In the genomic region with DNA sequence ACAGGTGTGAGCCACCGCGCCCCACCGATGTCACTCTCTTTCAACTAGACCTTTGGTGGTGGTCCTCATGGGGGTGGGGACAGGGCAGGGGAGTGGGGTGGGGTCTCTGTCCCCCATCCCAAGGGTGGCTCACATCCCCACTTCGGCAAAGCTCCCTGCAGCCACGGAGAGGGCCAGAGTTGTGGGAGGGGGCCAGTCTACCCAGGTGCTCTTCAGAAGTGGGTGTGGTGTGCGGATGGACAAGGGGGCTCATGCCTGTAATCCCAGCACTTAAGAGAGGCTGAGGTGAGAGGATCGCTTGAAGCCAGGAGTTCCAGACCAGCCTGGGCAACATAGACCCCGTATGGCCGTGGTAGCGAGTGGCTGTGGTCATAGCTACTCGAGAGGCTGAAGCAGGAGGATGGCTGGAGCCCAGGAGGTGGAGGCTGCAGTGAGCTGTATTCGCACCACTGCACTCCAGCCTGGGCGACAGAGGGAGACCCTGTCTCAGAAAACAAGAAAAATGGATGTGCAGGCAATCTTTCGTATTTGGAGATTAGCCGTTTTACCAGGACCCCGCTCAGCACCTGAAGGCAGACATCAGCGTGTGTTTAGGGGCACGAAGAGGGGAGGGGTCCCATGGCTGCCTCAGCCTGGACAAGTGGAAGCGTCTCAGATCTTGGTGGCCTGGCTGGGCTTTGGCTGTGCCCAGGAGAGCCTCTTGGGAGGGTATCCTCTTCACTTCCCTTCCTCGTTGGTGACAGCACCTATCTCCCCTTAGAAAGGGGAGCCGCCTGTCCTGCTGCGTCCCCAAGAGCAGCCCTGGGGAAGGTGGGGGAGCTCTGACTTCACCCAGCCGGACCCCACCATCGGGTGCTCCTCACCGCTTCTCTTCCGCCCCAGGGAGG, we compare ENCODE assay signal across 10 cellular contexts. TPM values are rescaled to one million over a fixed set of nuclear protein-coding genes. Genes with fewer than 3 reads are reported as not detected.
DNase-seq lines count a peak whose midpoint lies in the region; ATAC-seq and TF ChIP-seq lines count a peak whose summit lies in the region.
"Had no signal": no experiment of that assay in that cellular context is flagged by ENCODE, and none has a peak within 500 bp of the region (broad histone marks: within the 10 kb centered on the region; RNA-seq: fewer than 3 reads in every experiment).

No MANE protein-coding gene starts in this region.

- H3K4me3 ChIP-seq in BLaER1 treated with 17β-estradiol and CSF1 and Interleukin-3, amounts not matched to agents 10 nM and 100 nM: peak overlapping the region; percentile 49 to 68 (median 54)

- H3K36me3 Mint-ChIP-seq in HFFc6 (ENCODE audit: low read depth) (peaks cover 5% of the 10 kb centered on the region; the same call in 1 of the 2 replicates), brain (peaks cover 23% of the 10 kb centered on the region)
- no peaks in the 10 kb centered on the region for H3K36me3 Mint-ChIP-seq in natural killer cell treated with Interleukin-12 subunit alpha and Interleukin-12 subunit beta and Interleukin-15 and Interleukin-18, amount 100 ng/mL, for 72 hours

- H3K27me3 ChIP-seq in BLaER1 treated with 17β-estradiol and CSF1 and Interleukin-3, amounts not matched to agents 10 nM and 100 nM: peaks cover 71 to 82% (median 75%) of the 10 kb centered on the region in 11 experiments
- H3K27me3 ChIP-seq: right lobe of liver had no signal

- H3K27ac ChIP-seq in BLaER1 treated with 17β-estradiol and CSF1 and Interleukin-3, amounts not matched to agents 10 nM and 100 nM: no peak overlapping the region
- H3K27ac ChIP-seq: right lobe of liver had no signal

- no peaks in the 10 kb centered on the region for H3K9me3 ChIP-seq in BLaER1 treated with 17β-estradiol and CSF1 and Interleukin-3, amounts not matched to agents 10 nM and 100 nM (replicated peaks in 1 of 11)
- H3K9me3 ChIP-seq: gastrocnemius medialis, right lobe of liver had no signal

- peak overlapping the region in 9 of 11 experiments; percentile 38 to 70 (median 60); a peak in 16 of 22 replicates for H3K9ac ChIP-seq in BLaER1 treated with 17β-estradiol and CSF1 and Interleukin-3, amounts not matched to agents 10 nM and 100 nM

- H3K36me3 ChIP-seq in BLaER1 treated with 17β-estradiol and CSF1 and Interleukin-3, amounts not matched to agents 10 nM and 100 nM: peaks cover 14 to 40% (median 23%) of the 10 kb centered on the region in 11 experiments

- DNase-seq in HFFc6 (no peak), NCI-H2227 treated with DMSO at 0.1 percent for 48 hours (lab: John Stamatoyannopoulos, UW) (no peak), AG20443 (ENCODE audit: low spot score) (no peak), retina (no peak), NCI-H524 treated with DMSO at 0.1 percent for 48 hours (lab: John Stamatoyannopoulos, UW) (no peak)
- no peak for DNase-seq in natural killer cell treated with Interleukin-12 subunit alpha and Interleukin-12 subunit beta and Interleukin-15 and Interleukin-18, amount 100 ng/mL, for 72 hours (ENCODE audit: low spot score)
- DNase-seq: gastrocnemius medialis had no signal

- H3K27me3 Mint-ChIP-seq in HFFc6 (ENCODE audit: insufficient read depth): peaks cover 9% of the 10 kb centered on the region
- H3K27me3 Mint-ChIP-seq in brain: peaks cover 55% of the 10 kb centered on the region
- H3K27me3 Mint-ChIP-seq in natural killer cell treated with Interleukin-12 subunit alpha and Interleukin-12 subunit beta and Interleukin-15 and Interleukin-18, amount 100 ng/mL, for 72 hours: peaks cover 6 to 7% of the 10 kb centered on the region in 2 donors

- H3K4me1 ChIP-seq in BLaER1 treated with 17β-estradiol and CSF1 and Interleukin-3, amounts not matched to agents 10 nM and 100 nM: peaks cover 56 to 83% (median 72%) of the 10 kb centered on the region in 10 experiments

- no peak for ATAC-seq in natural killer cell treated with Interleukin-12 subunit alpha and Interleukin-12 subunit beta and Interleukin-15 and Interleukin-18, amount 100 ng/mL, for 72 hours
- ATAC-seq: gastrocnemius medialis had no signal

- H3K4me1 Mint-ChIP-seq in HFFc6 (ENCODE audit: low read depth) (peaks cover 19% of the 10 kb centered on the region), brain (peaks cover 28% of the 10 kb centered on the region)
- H3K4me1 Mint-ChIP-seq in natural killer cell treated with Interleukin-12 subunit alpha and Interleukin-12 subunit beta and Interleukin-15 and Interleukin-18, amount 100 ng/mL, for 72 hours (ENCODE audit: low read depth in 2 of 2): peaks cover 14 to 18% of the 10 kb centered on the region in 2 donors

- peaks cover 42 to 92% (median 78%) of the 10 kb centered on the region in 11 experiments for H4K20me1 ChIP-seq in BLaER1 treated with 17β-estradiol and CSF1 and Interleukin-3, amounts not matched to agents 10 nM and 100 nM

- peak overlapping the region; percentile 72 for H3K4me3 Mint-ChIP-seq in HFFc6
- H3K4me3 Mint-ChIP-seq in brain: peak overlapping the region; percentile 67 to 76 (median 70)
- H3K4me3 Mint-ChIP-seq in natural killer cell treated with Interleukin-12 subunit alpha and Interleukin-12 subunit beta and Interleukin-15 and Interleukin-18, amount 100 ng/mL, for 72 hours: peak overlapping the region; percentile 72

- H3K27ac Mint-ChIP-seq in HFFc6: peak overlapping the region; percentile 48
- H3K27ac Mint-ChIP-seq in brain: no peak overlapping the region
- H3K27ac Mint-ChIP-seq in natural killer cell treated with Interleukin-12 subunit alpha and Interleukin-12 subunit beta and Interleukin-15 and Interleukin-18, amount 100 ng/mL, for 72 hours: no peak overlapping the region

- no peaks in the 10 kb centered on the region for H3K9me3 Mint-ChIP-seq in HFFc6
- peaks cover 0 to 4% (median 0%) of the 10 kb centered on the region in 5 experiments for H3K9me3 Mint-ChIP-seq in brain
- no peaks in the 10 kb centered on the region for H3K9me3 Mint-ChIP-seq in natural killer cell treated with Interleukin-12 subunit alpha and Interleukin-12 subunit beta and Interleukin-15 and Interleukin-18, amount 100 ng/mL, for 72 hours

- peak overlapping the region; percentile 79 to 100 (median 90) for H3K4me2 ChIP-seq in BLaER1 treated with 17β-estradiol and CSF1 and Interleukin-3, amounts not matched to agents 10 nM and 100 nM

- TF ChIP-seq CTCF in HFFc6 (IDR thresholded peaks at IDR 0.05) (no peak), brain (conservative IDR thresholded peaks at IDR 0.05) (no peak)

RNA-seq across cellular contexts. Expression of a gene that starts 0.9 kb away (rescaled TPM):
- 10 to 100 TPM in 2 of 6 experiments, 1 to 10 TPM in 4; 4.5 to 12.0 (median 7.7) TPM for total RNA-seq in HFFc6 (2021; fragmentation: NEBNext Ultra II Directional; extraction: Animal tissue kit (Norgen Biotek cat#: 25700))
- polyA plus RNA-seq in brain (ENCODE audit: insufficient read depth, low read depth, low replicate concordance): 13.6 TPM
- total RNA-seq in natural killer cell treated with Interleukin-12 subunit alpha and Interleukin-12 subunit beta and Interleukin-15 and Interleukin-18, amount 100 ng/mL, for 72 hours: 1 to 10 TPM; 4.7 to 5.6 TPM

RNA-seq across cellular contexts. Expression of a gene that starts 4.6 kb away (rescaled TPM):
- 10 to 100 TPM; 22.3 to 27.1 (median 25.2) TPM for total RNA-seq in HFFc6 (2021; fragmentation: NEBNext Ultra II Directional; extraction: Animal tissue kit (Norgen Biotek cat#: 25700))
- polyA plus RNA-seq in brain (ENCODE audit: insufficient read depth, low read depth, low replicate concordance): 56.5 TPM
- 10 to 100 TPM; 25.4 to 48.6 TPM for total RNA-seq in natural killer cell treated with Interleukin-12 subunit alpha and Interleukin-12 subunit beta and Interleukin-15 and Interleukin-18, amount 100 ng/mL, for 72 hours

RNA-seq across cellular contexts. Expression of a gene that starts 10.4 kb away (rescaled TPM):
- 10 to 100 TPM in 2 of 6 experiments, 1 to 10 TPM in 4; 5.0 to 14.0 (median 5.4) TPM for total RNA-seq in HFFc6 (2021; fragmentation: NEBNext Ultra II Directional; extraction: Animal tissue kit (Norgen Biotek cat#: 25700))
- polyA plus RNA-seq in brain (ENCODE audit: insufficient read depth, low read depth, low replicate concordance): 260 TPM
- under 1 TPM in 1 of 2 donors, not detected in 1; 0.33 TPM for total RNA-seq in natural killer cell treated with Interleukin-12 subunit alpha and Interleukin-12 subunit beta and Interleukin-15 and Interleukin-18, amount 100 ng/mL, for 72 hours
- total RNA-seq: gastrocnemius medialis had no signal

RNA-seq across cellular contexts. Expression of a gene that starts 11.8 kb away (rescaled TPM):
- total RNA-seq in HFFc6 (2021; fragmentation: NEBNext Ultra II Directional; extraction: Animal tissue kit (Norgen Biotek cat#: 25700)): 10 to 100 TPM; 21.7 to 25.8 (median 22.8) TPM
- 76.0 TPM for polyA plus RNA-seq in brain (ENCODE audit: insufficient read depth, low read depth, low replicate concordance)
- total RNA-seq in natural killer cell treated with Interleukin-12 subunit alpha and Interleukin-12 subunit beta and Interleukin-15 and Interleukin-18, amount 100 ng/mL, for 72 hours: 10 to 100 TPM; 45.2 to 47.1 TPM

RNA-seq across cellular contexts. Expression of a gene that starts 27.2 kb away (rescaled TPM):
- total RNA-seq in HFFc6 (2021; fragmentation: NEBNext Ultra II Directional; extraction: Animal tissue kit (Norgen Biotek cat#: 25700)): 1 to 10 TPM; 4.9 to 7.3 (median 6.1) TPM
- polyA plus RNA-seq in brain (ENCODE audit: insufficient read depth, low read depth, low replicate concordance): 1.3 TPM
- not detected for total RNA-seq in natural killer cell treated with Interleukin-12 subunit alpha and Interleukin-12 subunit beta and Interleukin-15 and Interleukin-18, amount 100 ng/mL, for 72 hours

Comparison
In these comparisons a context has a peak if more than half of its experiments do, and no peak if none do; other contexts are left out.
1. RNA of a gene that starts 10.4 kb away (total RNA-seq): 5.0 to 14.0 TPM in HFFc6; 0.33 TPM in natural killer cell treated with Interleukin-12 subunit alpha and Interleukin-12 subunit beta and Interleukin-15 and Interleukin-18, amount 100 ng/mL, for 72 hours; every median in the first group is over 4 times any median in the second.
2. Peak in every context shown above with its lines, with median percentiles within 50 percentile points of each other: H3K4me3 Mint-ChIP-seq.